10 cellular contexts compared by ENCODE assay signal in the genomic region with DNA sequence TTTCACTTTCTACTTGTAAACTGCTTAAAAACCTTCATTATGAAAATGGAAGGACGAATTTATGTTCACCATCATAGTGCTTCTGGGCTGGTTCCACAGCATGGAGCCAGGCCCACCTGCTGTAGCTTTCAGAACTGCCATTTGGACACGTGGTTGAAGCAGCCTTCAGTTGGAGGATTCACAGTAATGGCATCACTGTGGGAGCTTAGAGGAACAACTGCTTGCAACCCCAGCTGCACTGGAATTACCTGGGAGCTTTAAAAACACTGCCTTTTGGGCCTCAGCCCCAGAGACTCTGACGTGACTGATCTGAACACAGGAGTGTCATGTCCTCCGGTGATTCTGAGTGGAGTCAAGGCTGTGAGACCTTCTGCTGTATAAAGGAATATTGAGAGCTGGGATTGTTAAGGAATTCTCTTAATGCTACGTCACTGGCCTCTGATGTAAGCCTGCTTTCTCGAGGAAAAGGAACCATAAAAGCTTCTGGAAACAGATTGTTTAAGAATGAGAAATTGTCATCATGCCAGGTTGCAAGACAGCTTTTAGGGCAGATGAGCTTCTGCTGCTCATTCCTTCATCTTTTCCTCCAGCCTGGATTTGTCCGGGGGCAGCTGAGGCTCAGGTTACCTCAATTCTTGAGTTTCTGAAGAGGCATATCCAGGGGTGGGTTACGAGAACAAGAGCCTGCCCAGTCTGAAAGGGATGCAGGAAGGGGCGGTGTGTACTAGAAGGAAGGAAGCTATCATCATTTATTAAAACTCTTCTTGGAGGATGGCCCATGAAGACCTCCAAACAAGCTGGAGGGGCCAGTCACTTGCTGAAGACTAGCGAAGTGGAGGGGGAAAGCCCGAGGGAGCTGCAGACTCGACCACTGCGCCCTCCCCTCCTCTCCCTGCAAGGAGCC. TPM values are rescaled to one million over a fixed set of nuclear protein-coding genes. Genes with fewer than 3 reads are reported as not detected.
DNase-seq lines count a peak whose midpoint lies in the region; ATAC-seq and TF ChIP-seq lines count a peak whose summit lies in the region.
"Had no signal": no experiment of that assay in that cellular context is flagged by ENCODE, and none has a peak within 500 bp of the region (broad histone marks: within the 10 kb centered on the region; RNA-seq: fewer than 3 reads in every experiment).

No MANE protein-coding gene starts in this region.

- no peak for ATAC-seq in GM18870 (IDR thresholded peaks at IDR 0.05; ENCODE audit: unreplicated experiment)

- no peak overlapping the region for H4K91ac ChIP-seq in neuronal stem cell (ENCODE audit: low read depth, low read length, poor library complexity)

- no peak overlapping the region for H3K9ac ChIP-seq in neuronal stem cell (ENCODE audit: low read depth, low read length, poor library complexity)

- H2BK15ac ChIP-seq in neuronal stem cell (ENCODE audit: low read length) = no peak overlapping the region

- no peaks in the 10 kb centered on the region for H3K9me2 ChIP-seq in hepatocyte (replicated peaks; ENCODE audit: insufficient read depth)

- H3K4ac ChIP-seq in neuronal stem cell (ENCODE audit: low read length) = no peak overlapping the region

- peak overlapping the region; percentile 92 for H3K4me2 ChIP-seq in hepatocyte
- H3K4me2 ChIP-seq in neuronal stem cell (ENCODE audit: insufficient read depth, low read length, poor library complexity, severe bottlenecking) = no peak overlapping the region

- H3K9me3 ChIP-seq in hepatocyte (ENCODE audit: low read depth) (peaks cover 4% of the 10 kb centered on the region), neuronal stem cell (replicated peaks in 1 of 2; ENCODE audit: control insufficient read depth in 2 of 2, insufficient read depth in 1 of 2, low read depth in 1 of 2, low read length in 2 of 2) (peaks cover 3 to 6% of the 10 kb centered on the region in 2 donors)

- H3K79me2 ChIP-seq in hepatocyte = peaks cover 35% of the 10 kb centered on the region

- H3K18ac ChIP-seq in neuronal stem cell (ENCODE audit: low read length) = no peak overlapping the region

- peak; percentile 91 for DNase-seq in EL
- DNase-seq in hepatocyte (ENCODE audit: low spot score) = peak; percentile 75
- peak; percentile 97 for DNase-seq in skeletal muscle cell (ENCODE audit: low read depth)
- no peak for DNase-seq in neuronal stem cell (ENCODE audit: low spot score)
- no peak for DNase-seq in NCI-H82 (lab: John Stamatoyannopoulos, UW)
- DNase-seq in activated CD4-positive, CD25-positive, alpha-beta regulatory T cell treated with anti-CD3 and anti-CD28 coated beads, Interleukin-2, amount 50 U/mL, for 72 hours = no peak
- DNase-seq: activated effector memory CD4-positive, alpha-beta T cell treated with anti-CD3 and anti-CD28 coated beads, Interleukin-2, amount 50 U/mL, for 16 hours had no signal

- H3K79me1 ChIP-seq in neuronal stem cell (ENCODE audit: low read depth, low read length) = no peaks in the 10 kb centered on the region

- H3K27me3 ChIP-seq in hepatocyte (no peaks in the 10 kb centered on the region), neuronal stem cell (ENCODE audit: control insufficient read depth in 3 of 3, insufficient read depth in 3 of 3, low read depth in 1 of 3, low read length in 3 of 3) (peaks cover 0 to 37% (median 11%) of the 10 kb centered on the region in 3 experiments)

- H2BK5ac ChIP-seq in neuronal stem cell (ENCODE audit: low read length) = no peak overlapping the region

- no peak overlapping the region for H3K14ac ChIP-seq in neuronal stem cell (ENCODE audit: low read length)

- peak overlapping the region; percentile 77 for H3K4me3 ChIP-seq in hepatocyte
- H3K4me3 ChIP-seq in skeletal muscle cell (ENCODE audit: low read depth, low read length) = peak overlapping the region; percentile 65
- no peak overlapping the region for H3K4me3 ChIP-seq in neuronal stem cell (ENCODE audit: low read length in 2 of 2)

- H3K27ac ChIP-seq in adipose tissue (ENCODE audit: low read depth, low read length) (peak overlapping the region; percentile 46), hepatocyte (peak overlapping the region; percentile 98), neuronal stem cell (replicated peaks; ENCODE audit: low read length) (no peak overlapping the region)

- H4K20me1 ChIP-seq in hepatocyte (ENCODE audit: insufficient read depth, poor library complexity, severe bottlenecking) = no peaks in the 10 kb centered on the region

- H3K23ac ChIP-seq in neuronal stem cell (ENCODE audit: low read depth, low read length, poor library complexity) = no peak overlapping the region

- TF ChIP-seq CTCF in hepatocyte (IDR thresholded peaks at IDR 0.05; ENCODE audit: poor library complexity) = no peak

- H2AFZ ChIP-seq in hepatocyte = no peak overlapping the region
- H2AFZ ChIP-seq in neuronal stem cell (ENCODE audit: low read length) = no peak overlapping the region

- H2AK5ac ChIP-seq in neuronal stem cell (ENCODE audit: low read depth, low read length) = no peak overlapping the region

- H2BK120ac ChIP-seq in neuronal stem cell (ENCODE audit: low read depth, low read length) = no peak overlapping the region

- no peaks in the 10 kb centered on the region for H3K36me3 ChIP-seq in hepatocyte (replicated peaks; ENCODE audit: insufficient read depth, low read depth)
- no peaks in the 10 kb centered on the region for H3K36me3 ChIP-seq in neuronal stem cell (replicated peaks in 1 of 2; ENCODE audit: control insufficient read depth in 2 of 2, insufficient read depth in 2 of 2, low read length in 2 of 2)

- H3K4me1 ChIP-seq in hepatocyte (ENCODE audit: insufficient read depth) (peaks cover 17% of the 10 kb centered on the region), neuronal stem cell (ENCODE audit: control insufficient read depth in 2 of 2, insufficient read depth in 1 of 2, low read depth in 1 of 2, low read length in 2 of 2) (no peaks in the 10 kb centered on the region)

- H2BK12ac ChIP-seq in neuronal stem cell (ENCODE audit: low read length) = no peak overlapping the region

- no peak overlapping the region for H4K8ac ChIP-seq in neuronal stem cell (ENCODE audit: low read depth, low read length)

- 34 to 64% (median 36%) methylated on average over 13 of the region's 13 CpGs for WGBS in adipose tissue, 3 donors
- WGBS in hepatocyte (ENCODE audit: low lambda C conversion rate, missing lambda C conversion rate) = 67% methylated on average over 13 of the region's 13 CpGs
- no CpG with 5 or more reads among the region's 13 CpGs for WGBS in neuronal stem cell (ENCODE audit: extremely low coverage in 2 of 2, insufficient read length in 2 of 2, insufficient replicate concordance in 1 of 2), 2 donors

RNA-seq across cellular contexts. Expression of a gene that starts 1.3 kb away (rescaled TPM):
- polyA plus RNA-seq in adipose tissue (100 to 1,000 TPM in 2 of 3 donors, 10 to 100 TPM in 1; 20.6 to 285 (median 128) TPM), hepatocyte (46.4 and 49.6 TPM in 2 replicates)
- total RNA-seq in hepatocyte = 66.8 and 72.8 TPM in 2 replicates
- 0.32 TPM for polyA plus RNA-seq in neuronal stem cell (2013, experiment 1 of 2)
- polyA plus RNA-seq in neuronal stem cell (2013, experiment 2 of 2) = 0.25 TPM

RNA-seq across cellular contexts. Expression of a gene that starts 45.6 kb away (rescaled TPM):
- polyA plus RNA-seq in adipose tissue = under 1 TPM; 0.10 to 0.91 (median 0.67) TPM
- total RNA-seq in hepatocyte = not detected in 2 replicates
- polyA plus RNA-seq in hepatocyte = 1.3 TPM in 1 of 2 replicates, not detected in the other
- not detected for polyA plus RNA-seq in neuronal stem cell (2013, experiment 1 of 2)
- polyA plus RNA-seq in neuronal stem cell (2013, experiment 2 of 2) = not detected
- total RNA-seq: SK-MEL-5 had no signal

Comparison
In these comparisons a context has a peak if more than half of its experiments do, and no peak if none do; other contexts are left out.
1. DNase-seq: peak in EL (single experiment), hepatocyte (single experiment) and skeletal muscle cell (single experiment); none in neuronal stem cell (single experiment), NCI-H82 (single experiment) and activated CD4-positive, CD25-positive, alpha-beta regulatory T cell treated with anti-CD3 and anti-CD28 coated beads, Interleukin-2, amount 50 U/mL, for 72 hours (single experiment).
2. H3K4me3 ChIP-seq: peak in hepatocyte (single experiment) and skeletal muscle cell (single experiment); none in neuronal stem cell (0 of 2).